Comparison of ENCODE assay signal across 12 cellular contexts in the genomic region with DNA sequence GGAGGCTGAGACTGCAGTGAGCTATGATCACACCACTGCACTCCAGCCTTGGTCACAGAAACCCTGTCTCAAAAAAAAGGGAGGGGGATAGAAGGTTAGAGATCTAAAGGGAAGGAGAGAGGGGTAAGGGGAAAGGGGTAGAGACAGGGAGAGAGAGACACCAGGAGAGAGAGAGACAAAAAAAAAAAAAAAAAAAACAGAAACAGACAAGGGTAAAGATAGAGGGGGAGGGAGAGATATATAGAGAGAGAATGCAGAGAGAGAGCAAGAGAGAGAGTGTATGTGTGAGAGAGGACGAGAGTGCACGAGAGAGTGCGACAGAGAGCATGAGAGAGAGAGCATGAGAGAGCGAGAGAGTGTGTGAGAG. TPM values are rescaled to one million over a fixed set of nuclear protein-coding genes. Genes with fewer than 3 reads are reported as not detected.
A peak's percentile ranks its signal among the peaks of the same experiment; 100 is the strongest.
DNase-seq lines count a peak whose midpoint lies in the region; ATAC-seq lines count a peak whose summit lies in the region.
"Had no signal": no experiment of that assay in that cellular context is flagged by ENCODE, and none has a peak within 500 bp of the region (broad histone marks: within the 10 kb centered on the region; RNA-seq: fewer than 3 reads in every experiment).

No MANE protein-coding gene starts in this region.

- H3K4me1 ChIP-seq in iPS-20b (ENCODE audit: insufficient read depth, low read length) = peaks cover 16% of the 10 kb centered on the region; the same call in 1 of the 2 replicates

- H3K4me3 Mint-ChIP-seq in stimulated activated naive CD8-positive, alpha-beta T cell treated with anti-CD3 and anti-CD28 coated beads, Interleukin-15, Interleukin-2, amounts not matched to agents 100 ng/mL and 50 ng/mL, for 24 hours = peak overlapping the region; percentile 90
- H3K4me3 Mint-ChIP-seq in activated CD4-positive, alpha-beta memory T cell treated with anti-CD3 and anti-CD28 coated beads, Interleukin-2, amount 10 ng/mL, durations not matched to agents 7 days and 5 days = peak overlapping the region; percentile 93

- no peak overlapping the region for H3K27ac ChIP-seq in iPS-20b (ENCODE audit: low read length)

- H3K9ac ChIP-seq in iPS-20b (ENCODE audit: low read depth, low read length) = peak overlapping the region; percentile 1; the same call in 1 of the 2 replicates

- no peak overlapping the region for H3K27ac Mint-ChIP-seq in stimulated activated naive CD8-positive, alpha-beta T cell treated with anti-CD3 and anti-CD28 coated beads, Interleukin-15, Interleukin-2, amounts not matched to agents 100 ng/mL and 50 ng/mL, for 24 hours
- H3K27ac Mint-ChIP-seq in activated CD4-positive, alpha-beta memory T cell treated with anti-CD3 and anti-CD28 coated beads, Interleukin-2, amount 10 ng/mL, durations not matched to agents 7 days and 5 days = peak overlapping the region; percentile 60

- H3K36me3 Mint-ChIP-seq in stimulated activated naive CD8-positive, alpha-beta T cell treated with anti-CD3 and anti-CD28 coated beads, Interleukin-15, Interleukin-2, amounts not matched to agents 100 ng/mL and 50 ng/mL, for 24 hours (ENCODE audit: low read depth) = peaks cover 6% of the 10 kb centered on the region
- peaks cover 60% of the 10 kb centered on the region for H3K36me3 Mint-ChIP-seq in activated CD4-positive, alpha-beta memory T cell treated with anti-CD3 and anti-CD28 coated beads, Interleukin-2, amount 10 ng/mL, durations not matched to agents 7 days and 5 days (ENCODE audit: low read depth)

- H3K27me3 ChIP-seq in iPS-20b (ENCODE audit: insufficient read depth, low read length) = peaks cover 69% of the 10 kb centered on the region

- H3K27me3 Mint-ChIP-seq in stimulated activated naive CD8-positive, alpha-beta T cell treated with anti-CD3 and anti-CD28 coated beads, Interleukin-15, Interleukin-2, amounts not matched to agents 100 ng/mL and 50 ng/mL, for 24 hours = peaks cover 57% of the 10 kb centered on the region
- H3K27me3 Mint-ChIP-seq in activated CD4-positive, alpha-beta memory T cell treated with anti-CD3 and anti-CD28 coated beads, Interleukin-2, amount 10 ng/mL, durations not matched to agents 7 days and 5 days = peaks cover 28% of the 10 kb centered on the region

- ATAC-seq in stimulated activated naive CD8-positive, alpha-beta T cell treated with anti-CD3 and anti-CD28 coated beads, Interleukin-15, Interleukin-2, amounts not matched to agents 100 U/mL and 50 U/mL, for 24 hours = no peak
- no peak for ATAC-seq in GM18511 (IDR thresholded peaks at IDR 0.05; ENCODE audit: unreplicated experiment)
- no peak for ATAC-seq in HG03432 (IDR thresholded peaks at IDR 0.05; ENCODE audit: unreplicated experiment)

- DNase-seq in stimulated activated naive CD8-positive, alpha-beta T cell treated with anti-CD3 and anti-CD28 coated beads, Interleukin-15, Interleukin-2, amounts not matched to agents 100 U/mL and 50 U/mL, for 24 hours = no peak
- DNase-seq in activated CD4-positive, alpha-beta memory T cell treated with anti-CD3 and anti-CD28 coated beads, Interleukin-2, amount 10 ng/mL, durations not matched to agents 7 days and 5 days = no peak
- DNase-seq in SIG-M5 treated with dmso at 0.1 percent for 504 hours (lab: John Stamatoyannopoulos, UW; ENCODE audit: unreplicated experiment) = no peak
- DNase-seq in stimulated activated CD4-positive, alpha-beta T cell treated with anti-CD3 and anti-CD28 coated beads, Interleukin-12 subunit alpha, Interleukin-12 subunit beta, amount 100 ng/mL, for 4 hours = no peak
- DNase-seq: NCI-H1417 treated with DMSO at 0.1 percent for 48 hours, spleen had no signal

- H3K9me3 Mint-ChIP-seq in stimulated activated naive CD8-positive, alpha-beta T cell treated with anti-CD3 and anti-CD28 coated beads, Interleukin-15, Interleukin-2, amounts not matched to agents 100 ng/mL and 50 ng/mL, for 24 hours = no peaks in the 10 kb centered on the region
- H3K9me3 Mint-ChIP-seq in activated CD4-positive, alpha-beta memory T cell treated with anti-CD3 and anti-CD28 coated beads, Interleukin-2, amount 10 ng/mL, durations not matched to agents 7 days and 5 days = no peaks in the 10 kb centered on the region

- no peaks in the 10 kb centered on the region for H3K36me3 ChIP-seq in iPS-20b (ENCODE audit: insufficient read depth, low read depth, low read length)
- H3K36me3 ChIP-seq: spleen had no signal

- CTCF ChIA-PET in activated CD4-positive, alpha-beta memory T cell treated with anti-CD3 and anti-CD28 coated beads, Interleukin-2, amount 10 ng/mL, durations not matched to agents 7 days and 5 days (lab: Charles Lee) = interaction anchor here (0.7 to 1.9 kb wide), 4 partner anchors 9 to 277 kb away, joined by 3 to 6 read pairs (median 4); no protein-coding TSS in a partner anchor

- peak overlapping the region; percentile 65 for H3K4me3 ChIP-seq in iPS-20b (ENCODE audit: low read length)

- H3K4me1 Mint-ChIP-seq in stimulated activated naive CD8-positive, alpha-beta T cell treated with anti-CD3 and anti-CD28 coated beads, Interleukin-15, Interleukin-2, amounts not matched to agents 100 ng/mL and 50 ng/mL, for 24 hours (ENCODE audit: low read depth) = peaks cover 50% of the 10 kb centered on the region
- H3K4me1 Mint-ChIP-seq in activated CD4-positive, alpha-beta memory T cell treated with anti-CD3 and anti-CD28 coated beads, Interleukin-2, amount 10 ng/mL, durations not matched to agents 7 days and 5 days = peaks cover 51% of the 10 kb centered on the region

- POLR2A ChIA-PET in activated CD4-positive, alpha-beta memory T cell treated with anti-CD3 and anti-CD28 coated beads, Interleukin-2, amount 10 ng/mL, durations not matched to agents 7 days and 5 days (lab: Charles Lee) = interaction anchor here (1.3 to 1.7 kb wide), 4 partner anchors 9 to 70 kb away, joined by 3 to 9 read pairs (median 5); no protein-coding TSS in a partner anchor

- H3K9me3 ChIP-seq in iPS-20b (ENCODE audit: insufficient read depth, low read depth, low read length) = 0 out of 2 replicates have a peak, but pooled peaks cover 2% of the 10 kb centered on the region
- H3K9me3 ChIP-seq: spleen had no signal

RNA-seq across cellular contexts. Expression of a gene that starts 4.2 kb away (rescaled TPM):
- 10 to 100 TPM; 64.1 to 64.4 TPM for total RNA-seq in activated CD4-positive, alpha-beta memory T cell treated with anti-CD3 and anti-CD28 coated beads, Interleukin-2, amount 10 ng/mL, durations not matched to agents 7 days and 5 days
- total RNA-seq: liver, subcutaneous adipose tissue had no signal

RNA-seq across cellular contexts. Expression of a gene that starts 55.9 kb away (rescaled TPM):
- 1 to 10 TPM; 5.7 to 5.8 TPM for total RNA-seq in activated CD4-positive, alpha-beta memory T cell treated with anti-CD3 and anti-CD28 coated beads, Interleukin-2, amount 10 ng/mL, durations not matched to agents 7 days and 5 days
